1 cellular context compared by ENCODE assay signal in the genomic region with DNA sequence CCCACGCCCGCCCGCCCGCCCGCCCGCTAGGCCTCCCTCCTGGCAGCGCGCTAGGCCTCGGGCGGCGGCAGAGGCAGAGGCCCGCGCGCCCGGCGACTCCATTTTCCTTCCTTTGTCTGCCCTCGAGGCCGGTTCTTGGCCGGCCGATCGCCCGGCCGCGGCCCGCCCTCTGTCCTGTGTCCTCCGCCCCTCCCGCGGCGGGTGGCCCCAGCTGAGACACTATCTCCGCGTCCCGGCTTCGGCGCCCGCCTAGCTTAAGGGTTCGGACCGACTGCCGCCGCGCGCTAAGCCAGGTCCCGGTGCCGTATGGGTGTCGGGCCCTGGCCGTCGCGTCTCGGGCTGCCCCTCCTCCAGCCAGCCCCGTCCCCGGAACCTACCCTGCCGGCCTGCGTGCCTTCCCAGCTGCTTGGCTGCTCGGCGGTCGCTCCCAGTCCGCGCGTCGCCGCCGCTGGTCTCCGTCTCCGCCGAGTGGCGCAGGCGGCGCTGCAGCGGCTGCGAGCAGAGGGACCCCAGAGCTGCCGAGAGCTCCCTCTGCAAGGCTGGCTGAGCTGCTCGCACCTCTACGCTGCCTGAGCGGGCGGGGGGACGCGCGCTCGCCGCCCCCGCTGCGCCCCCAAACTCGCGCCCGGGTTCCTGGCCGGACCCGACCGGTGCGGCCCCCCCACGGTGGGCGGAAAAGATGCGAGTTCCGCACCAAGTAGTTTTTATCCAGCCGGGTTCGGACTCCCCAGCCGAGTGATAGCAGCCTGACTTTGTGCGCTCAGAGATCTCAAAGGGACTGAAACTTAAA.
TF ChIP-seq lines count a peak whose summit lies in the region.

No MANE protein-coding gene starts in this region.

TF ChIP-seq in neural cell, 6 proteins besides CTCF, POLR2A, EP300 and RAD21:
- TF ChIP-seq TAF1 (IDR thresholded peaks at IDR 0.05; ENCODE audit: low read depth) (peak; percentile 70), POLR2AphosphoS5 (IDR thresholded peaks at IDR 0.05) (peak; percentile 86), SMC3 (conservative IDR thresholded peaks at IDR 0.05; ENCODE audit: poor library complexity) (peak; percentile 55), EZH2 (IDR thresholded peaks at IDR 0.05; ENCODE audit: borderline replicate concordance, insufficient read depth, low read length, poor library complexity, severe bottlenecking) (no peak), MXI1 (conservative IDR thresholded peaks at IDR 0.05; ENCODE audit: poor library complexity, severe bottlenecking) (peak; percentile 48)
- TF ChIP-seq, protein P1, sequence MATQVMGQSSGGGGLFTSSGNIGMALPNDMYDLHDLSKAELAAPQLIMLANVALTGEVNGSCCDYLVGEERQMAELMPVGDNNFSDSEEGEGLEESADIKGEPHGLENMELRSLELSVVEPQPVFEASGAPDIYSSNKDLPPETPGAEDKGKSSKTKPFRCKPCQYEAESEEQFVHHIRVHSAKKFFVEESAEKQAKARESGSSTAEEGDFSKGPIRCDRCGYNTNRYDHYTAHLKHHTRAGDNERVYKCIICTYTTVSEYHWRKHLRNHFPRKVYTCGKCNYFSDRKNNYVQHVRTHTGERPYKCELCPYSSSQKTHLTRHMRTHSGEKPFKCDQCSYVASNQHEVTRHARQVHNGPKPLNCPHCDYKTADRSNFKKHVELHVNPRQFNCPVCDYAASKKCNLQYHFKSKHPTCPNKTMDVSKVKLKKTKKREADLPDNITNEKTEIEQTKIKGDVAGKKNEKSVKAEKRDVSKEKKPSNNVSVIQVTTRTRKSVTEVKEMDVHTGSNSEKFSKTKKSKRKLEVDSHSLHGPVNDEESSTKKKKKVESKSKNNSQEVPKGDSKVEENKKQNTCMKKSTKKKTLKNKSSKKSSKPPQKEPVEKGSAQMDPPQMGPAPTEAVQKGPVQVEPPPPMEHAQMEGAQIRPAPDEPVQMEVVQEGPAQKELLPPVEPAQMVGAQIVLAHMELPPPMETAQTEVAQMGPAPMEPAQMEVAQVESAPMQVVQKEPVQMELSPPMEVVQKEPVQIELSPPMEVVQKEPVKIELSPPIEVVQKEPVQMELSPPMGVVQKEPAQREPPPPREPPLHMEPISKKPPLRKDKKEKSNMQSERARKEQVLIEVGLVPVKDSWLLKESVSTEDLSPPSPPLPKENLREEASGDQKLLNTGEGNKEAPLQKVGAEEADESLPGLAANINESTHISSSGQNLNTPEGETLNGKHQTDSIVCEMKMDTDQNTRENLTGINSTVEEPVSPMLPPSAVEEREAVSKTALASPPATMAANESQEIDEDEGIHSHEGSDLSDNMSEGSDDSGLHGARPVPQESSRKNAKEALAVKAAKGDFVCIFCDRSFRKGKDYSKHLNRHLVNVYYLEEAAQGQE (IDR thresholded peaks at IDR 0.05; ENCODE audit: borderline replicate concordance), result peak; percentile 80
